ENCODE assay signal across 10 cellular contexts in the genomic region with DNA sequence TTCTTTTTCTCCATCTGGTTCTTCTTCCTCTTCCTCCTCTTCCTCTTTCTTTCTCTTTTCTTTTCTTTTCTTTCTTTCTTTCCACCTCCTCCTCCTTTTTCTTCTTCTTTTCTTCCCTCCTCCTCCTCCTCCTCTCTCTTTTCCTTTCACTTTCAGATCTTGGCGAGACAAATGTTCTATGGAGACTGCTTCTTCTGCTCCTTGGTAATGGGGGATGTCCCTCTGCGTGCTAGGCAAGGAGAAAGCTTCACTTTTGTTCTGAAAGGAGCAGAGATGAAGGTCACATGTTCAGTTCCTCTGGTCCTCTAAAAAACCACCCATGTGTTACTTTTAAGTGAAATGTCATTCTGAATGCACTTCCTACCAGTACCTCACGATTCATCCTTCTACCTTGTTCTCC. TPM values are rescaled to one million over a fixed set of nuclear protein-coding genes. Genes with fewer than 3 reads are reported as not detected.
DNase-seq lines count a peak whose midpoint lies in the region; ATAC-seq and TF ChIP-seq lines count a peak whose summit lies in the region.
"Had no signal": no experiment of that assay in that cellular context is flagged by ENCODE, and none has a peak within 500 bp of the region (broad histone marks: within the 10 kb centered on the region; RNA-seq: fewer than 3 reads in every experiment).

No MANE protein-coding gene starts in this region.

- no peak for TF ChIP-seq CTCF in CD14-positive monocyte (IDR thresholded peaks at IDR 0.05)

- peaks cover 41% of the 10 kb centered on the region for H3K4me1 Mint-ChIP-seq in CD14-positive monocyte
- H3K4me1 Mint-ChIP-seq in activated naive CD8-positive, alpha-beta T cell treated with anti-CD3 and anti-CD28 coated beads for 36 hours: peaks cover 47% of the 10 kb centered on the region

- peak; percentile 39 for ATAC-seq in GM19043 (IDR thresholded peaks at IDR 0.05; ENCODE audit: low read depth, unreplicated experiment)
- peak; percentile 33 for ATAC-seq in HG03196 (IDR thresholded peaks at IDR 0.05; ENCODE audit: unreplicated experiment)
- ATAC-seq in HG02981 (IDR thresholded peaks at IDR 0.05; ENCODE audit: unreplicated experiment): no peak

- peaks cover 0 to 3% (median 0%) of the 10 kb centered on the region in 7 donors for H3K9me3 Mint-ChIP-seq in CD14-positive monocyte
- no peaks in the 10 kb centered on the region for H3K9me3 Mint-ChIP-seq in activated naive CD8-positive, alpha-beta T cell treated with anti-CD3 and anti-CD28 coated beads for 36 hours

- H3K27ac Mint-ChIP-seq in CD14-positive monocyte: peak overlapping the region; percentile 31 to 84 (median 63)
- peak overlapping the region; percentile 97 for H3K27ac Mint-ChIP-seq in activated naive CD8-positive, alpha-beta T cell treated with anti-CD3 and anti-CD28 coated beads for 36 hours

- H3K27me3 Mint-ChIP-seq in CD14-positive monocyte (ENCODE audit: low read depth in 3 of 3): peaks cover 0 to 23% (median 1%) of the 10 kb centered on the region in 3 donors
- H3K27me3 Mint-ChIP-seq in activated naive CD8-positive, alpha-beta T cell treated with anti-CD3 and anti-CD28 coated beads for 36 hours: no peaks in the 10 kb centered on the region

- intact Hi-C loops in CD14-positive monocyte (cut with micrococcal nuclease): no loop called here

- DNase-seq in CD14-positive monocyte (ENCODE audit: low spot score) (no peak), NCI-H446 treated with DMSO at 0.1 percent for 48 hours (lab: John Stamatoyannopoulos, UW) (no peak), H4 (ENCODE audit: low spot score) (no peak), GF-D8 (lab: John Stamatoyannopoulos, UW) (no peak)
- no peak for DNase-seq in activated naive CD8-positive, alpha-beta T cell treated with anti-CD3 and anti-CD28 coated beads for 36 hours
- DNase-seq: NCI-H69; stimulated activated CD4-positive, alpha-beta T cell treated with anti-CD3 and anti-CD28 coated beads, Interleukin-4, amount 100 ng/mL, for 4 hours had no signal

- H3K4me3 Mint-ChIP-seq in CD14-positive monocyte: peak overlapping the region; percentile 58
- peak overlapping the region; percentile 79 for H3K4me3 Mint-ChIP-seq in activated naive CD8-positive, alpha-beta T cell treated with anti-CD3 and anti-CD28 coated beads for 36 hours

- H3K36me3 Mint-ChIP-seq in CD14-positive monocyte: peaks cover 0 to 2% of the 10 kb centered on the region in 2 donors
- H3K36me3 Mint-ChIP-seq in activated naive CD8-positive, alpha-beta T cell treated with anti-CD3 and anti-CD28 coated beads for 36 hours: peaks cover 14% of the 10 kb centered on the region

RNA-seq across cellular contexts. Expression of a gene that starts 33.2 kb away (rescaled TPM):
- polyA plus RNA-seq in CD14-positive monocyte: 10 to 100 TPM; 22.1 to 24.9 TPM
- 10 to 100 TPM; 43.9 to 50.0 TPM for total RNA-seq in activated naive CD8-positive, alpha-beta T cell treated with anti-CD3 and anti-CD28 coated beads for 36 hours
- 11.7 and 19.0 TPM in 2 replicates for total RNA-seq in H4 (2014; rRNA removed; shearing (Covaris generic))
